Comparison of ENCODE assay signal across 30 cellular contexts in the genomic region with DNA sequence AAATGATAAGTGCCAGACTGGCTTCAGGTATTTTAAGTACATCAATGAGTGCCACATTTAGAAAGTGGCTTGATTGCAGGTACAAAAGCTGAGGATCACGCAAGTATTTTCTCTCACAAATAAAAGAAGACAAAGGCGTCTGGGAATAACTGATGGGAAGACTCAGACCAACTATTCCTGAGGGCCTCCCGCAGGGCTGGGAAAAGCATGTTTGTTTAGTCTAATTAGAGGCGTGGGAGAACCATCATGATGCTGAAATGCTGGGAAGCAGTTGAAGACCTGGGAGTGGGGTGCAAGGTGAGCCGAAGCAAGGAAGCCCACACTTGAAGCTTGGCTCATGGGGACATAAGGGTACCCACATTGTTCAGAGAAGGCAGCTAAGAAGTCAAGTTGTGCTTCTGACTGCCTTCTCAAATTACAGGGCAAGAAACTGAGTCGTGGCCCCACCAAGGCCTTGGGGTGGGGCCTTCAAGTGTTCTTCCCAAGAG.
"Had no signal": no experiment of that assay in that cellular context is flagged by ENCODE, and none has a peak within 500 bp of the region (broad histone marks: within the 10 kb centered on the region; RNA-seq: fewer than 3 reads in every experiment).

No MANE protein-coding gene starts in this region.

- H3K4me1 ChIP-seq: ascending aorta had no signal

- DNase-seq: activated CD4-positive, alpha-beta memory T cell treated with anti-CD3 and anti-CD28 coated beads, Interleukin-2, amount 10 ng/mL, durations not matched to agents 7 days and 5 days; activated CD4-positive, alpha-beta T cell treated with anti-CD3 and anti-CD28 coated beads for 4 hours; activated effector memory CD4-positive, alpha-beta T cell treated with anti-CD3 and anti-CD28 coated beads, Interleukin-2, amount 50 U/mL, for 16 hours; activated naive CD4-positive, alpha-beta T cell; activated naive CD8-positive, alpha-beta T cell treated with anti-CD3 and anti-CD28 coated beads, Interleukin-2, amount 10 ng/mL, durations not matched to agents 7 days and 5 days; activated T-cell treated with anti-CD3 and anti-CD28 coated beads, Interleukin-2, amount 50 U/mL, for 1 hour; activated T-cell treated with anti-CD3 and anti-CD28 coated beads, Interleukin-2, amount 50 U/mL, for 72 hours; amygdala; Kasumi-1; KBM-7; MG63; NCI-H1048; NCI-H1105 treated with DMSO at 0.1 percent for 48 hours; NCI-H1436; NCI-H1694; NCI-H2029 treated with DMSO at 0.1 percent for 48 hours; NCI-H2107; NCI-H226; NCI-H446 treated with DMSO at 0.1 percent for 48 hours; NCI-H524 treated with DMSO at 0.1 percent for 48 hours; NCI-H82; SHP77 treated with DMSO at 0.1 percent for 48 hours; SK-N-SH had no signal

- ATAC-seq: activated CD4-positive, CD25-positive, alpha-beta regulatory T cell treated with anti-CD3 and anti-CD28 coated beads, Interleukin-2, amount 50 U/mL, for 24 hours; activated T-cell treated with anti-CD3 and anti-CD28 coated beads, Interleukin-2, amount 50 U/mL, for 72 hours; activated T-helper 17 cell treated with anti-CD3 and anti-CD28 coated beads, Interleukin-2, amount 50 U/mL, for 72 hours; Panc1 had no signal

- H3K4me3 ChIP-seq: ascending aorta, cardiac muscle cell, MG63, SJSA1 had no signal

- H3K27me3 ChIP-seq: ascending aorta, cardiac muscle cell, MG63, SJSA1 had no signal

- H3K9me3 ChIP-seq: ascending aorta, MG63, SJSA1, SK-N-SH had no signal

- H3K36me3 ChIP-seq: ascending aorta, cardiac muscle cell, MG63, SJSA1 had no signal

- FAIRE-seq: TTC549 had no signal

- H3K27ac ChIP-seq: ascending aorta, cardiac muscle cell, SJSA1 had no signal
